Comparison of ENCODE assay signal across 10 cellular contexts in the genomic region with DNA sequence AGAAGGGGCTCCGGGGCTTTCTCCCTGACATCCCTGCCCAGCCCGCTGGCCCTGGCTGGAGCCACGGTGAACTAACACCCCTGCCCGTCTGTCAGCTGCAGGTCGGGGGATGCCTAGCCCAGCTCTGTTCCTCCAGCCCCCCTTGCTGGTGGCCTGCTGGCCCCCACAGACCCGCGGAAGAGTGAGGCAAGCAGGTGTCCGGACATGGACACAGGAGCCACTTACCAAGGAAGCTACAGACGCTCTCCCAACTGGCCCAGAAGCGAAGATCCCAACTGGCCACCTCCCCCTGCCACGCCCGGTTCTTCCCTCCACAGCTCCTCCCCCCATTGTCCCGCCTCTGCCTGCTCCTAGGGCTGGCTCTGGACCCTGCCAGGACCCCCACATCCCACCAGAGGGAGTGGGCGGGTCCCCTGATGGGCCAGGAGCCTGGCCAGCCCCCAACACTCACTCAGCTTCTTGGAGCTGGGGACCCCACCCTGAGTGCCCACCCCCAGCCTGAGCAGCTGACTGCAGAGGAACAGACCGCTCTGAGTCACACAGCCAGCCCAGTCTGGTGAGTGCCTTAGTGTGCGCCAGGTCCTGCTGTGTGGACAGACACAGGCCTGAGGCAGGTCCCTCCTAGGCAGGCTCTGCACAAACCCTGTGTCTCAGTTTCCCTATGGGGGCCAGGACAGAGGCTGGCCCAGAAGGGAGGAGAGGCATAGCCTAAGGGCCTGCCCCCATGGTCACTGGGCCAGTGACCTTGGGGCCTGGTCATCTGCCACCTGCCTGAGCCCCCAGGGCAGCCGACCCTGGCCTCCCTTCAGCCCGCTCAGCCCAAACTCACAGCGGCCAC. TPM values are rescaled to one million over a fixed set of nuclear protein-coding genes. Genes with fewer than 3 reads are reported as not detected.
A peak's percentile ranks its signal among the peaks of the same experiment; 100 is the strongest.
DNase-seq lines count a peak whose midpoint lies in the region; ATAC-seq and TF ChIP-seq lines count a peak whose summit lies in the region.
"Had no signal": no experiment of that assay in that cellular context is flagged by ENCODE, and none has a peak within 500 bp of the region (broad histone marks: within the 10 kb centered on the region; RNA-seq: fewer than 3 reads in every experiment).

No MANE protein-coding gene starts in this region.

- intact Hi-C loops in PC-9 (cut with micrococcal nuclease; ENCODE audit: unreplicated experiment) = loop anchor here (5.0 kb wide), 4 partner anchors 232 to 512 kb away; a partner anchor contains a TSS

- no peak overlapping the region for H2AFZ ChIP-seq in PC-9

- ATAC-seq in esophagus mucosa = peak; percentile 39

- no peaks in the 10 kb centered on the region for H3K27me3 ChIP-seq in PC-9 (ENCODE audit: insufficient read depth, low read depth)

- H3K36me3 ChIP-seq in PC-9 (ENCODE audit: low read depth) = no peaks in the 10 kb centered on the region

- H3F3A ChIP-seq in PC-9 (ENCODE audit: insufficient read depth, low read depth) = peaks cover 39% of the 10 kb centered on the region

- peak overlapping the region; percentile 37 for H3K4me3 ChIP-seq in PC-9
- H3K4me3 ChIP-seq: SK-N-MC had no signal

- POLR2A ChIA-PET in PC-9 (lab: Charles Lee; ENCODE audit: unreplicated experiment) = interaction anchor here (0.5 to 0.6 kb wide), 2 partner anchors 161 to 1406 kb away, joined by 3 to 4 read pairs; no protein-coding TSS in a partner anchor

- peak overlapping the region; percentile 97 for H3K27ac ChIP-seq in PC-9
- H3K27ac ChIP-seq: SK-N-MC had no signal

- no peaks in the 10 kb centered on the region for H3K9me2 ChIP-seq in PC-9 (ENCODE audit: insufficient read depth)

- peaks cover 69% of the 10 kb centered on the region for H3K4me1 ChIP-seq in PC-9 (replicated peaks; ENCODE audit: insufficient read depth)

- H3K4me2 ChIP-seq in PC-9 = peak overlapping the region; percentile 72

- CTCF ChIA-PET in PC-9 (lab: Charles Lee) = interaction anchor here (0.6 kb wide), 1 partner anchor 120 kb away, joined by 3 read pairs; no protein-coding TSS in a partner anchor

- BruUV-seq in PC-9 (replicated peaks; lab: Mats Ljungman, UMichigan) = no TSS peak

- H3K9me3 ChIP-seq in PC-9 (ENCODE audit: insufficient read depth, low read depth) = no peaks in the 10 kb centered on the region

- no peaks in the 10 kb centered on the region for H3K79me2 ChIP-seq in PC-9 (ENCODE audit: low read depth)

- DNase-seq in AG20443 (ENCODE audit: low spot score) (peak; percentile 89), PC-9 (peak; percentile 71 to 75), non-pigmented ciliary epithelial cell (ENCODE audit: low read depth) (peak; percentile 60), HuH-7.5 (ENCODE audit: low spot score) (no peak), retina (no peak), DMS114 treated with DMSO at 0.1 percent for 48 hours (lab: John Stamatoyannopoulos, UW; ENCODE audit: unreplicated experiment) (no peak)
- DNase-seq in stimulated activated CD4-positive, alpha-beta T cell treated with anti-CD3 and anti-CD28 coated beads, Interleukin-15, amount 100 ng/mL, for 24 hours = no peak
- DNase-seq: GDM1 had no signal

- no peaks in the 10 kb centered on the region for H4K20me1 ChIP-seq in PC-9 (ENCODE audit: insufficient read depth)

- no peak for TF ChIP-seq CTCF in PC-9 (conservative IDR thresholded peaks at IDR 0.05)

RNA-seq across cellular contexts. Expression of a gene that starts 7.7 kb away (rescaled TPM):
- total RNA-seq in PC-9 (2021) = 30.8 and 38.9 TPM in 2 replicates
- 184 TPM for total RNA-seq in esophagus mucosa

RNA-seq across cellular contexts. Expression of a gene that starts 15.1 kb away (rescaled TPM):
- total RNA-seq in PC-9 (2021) = 12.5 and 12.6 TPM in 2 replicates
- 8.2 TPM for total RNA-seq in esophagus mucosa

RNA-seq across cellular contexts. Expression of a gene that starts 45.8 kb away (rescaled TPM):
- total RNA-seq in PC-9 (2021) = 0.05 TPM in 1 of 2 replicates, not detected in the other
- total RNA-seq in esophagus mucosa = 0.80 TPM

RNA-seq across cellular contexts. Expression of a gene that starts 50.4 kb away (rescaled TPM):
- 24.9 and 27.7 TPM in 2 replicates for total RNA-seq in PC-9 (2021)
- 21.8 TPM for total RNA-seq in esophagus mucosa

Comparison
In these comparisons a context has a peak if more than half of its experiments do, and no peak if none do; other contexts are left out.
1. DNase-seq: peak in AG20443 (single experiment), PC-9 (2 of 2) and non-pigmented ciliary epithelial cell (single experiment); none in stimulated activated CD4-positive, alpha-beta T cell treated with anti-CD3 and anti-CD28 coated beads, Interleukin-15, amount 100 ng/mL, for 24 hours (single experiment), HuH-7.5 (single experiment), retina (single experiment) and DMS114 treated with DMSO at 0.1 percent for 48 hours (single experiment).